Comparison of ENCODE assay signal across 21 cellular contexts in genomic region chr16:86355538-86355937, GRCh38.
DNase-seq lines count a peak whose midpoint lies in the region; ATAC-seq and TF ChIP-seq lines count a peak whose summit lies in the region.
"Had no signal": no experiment of that assay in that cellular context is flagged by ENCODE, and none has a peak within 500 bp of the region (broad histone marks: within the 10 kb centered on the region; RNA-seq: fewer than 3 reads in every experiment).

No MANE protein-coding gene starts in this region.

- H3K27ac Mint-ChIP-seq in activated T-helper 1 cell treated with anti-CD3 and anti-CD28 coated beads, Interleukin-12 subunit alpha, Interleukin-12 subunit beta, Interleukin-2, Interleukin-4 antibody, amounts not matched to agents 30 ng/mL and 10 ng/mL and 1 ng/mL, durations not matched to agents 14 hours and 24 hours and 36 hours: no peak overlapping the region
- H3K27ac Mint-ChIP-seq: brain; CD4-positive, alpha-beta memory T cell; immature natural killer cell; naive thymus-derived CD8-positive, alpha-beta T cell; T-cell had no signal

- peaks cover 3% of the 10 kb centered on the region for H3K27me3 Mint-ChIP-seq in activated T-helper 1 cell treated with anti-CD3 and anti-CD28 coated beads, Interleukin-12 subunit alpha, Interleukin-12 subunit beta, Interleukin-2, Interleukin-4 antibody, amounts not matched to agents 30 ng/mL and 10 ng/mL and 1 ng/mL, durations not matched to agents 14 hours and 24 hours and 36 hours (ENCODE audit: insufficient read depth)

- H3K36me3 ChIP-seq in brain microvascular endothelial cell (replicated peaks) (no peaks in the 10 kb centered on the region), osteoblast (ENCODE audit: insufficient read depth, low read length) (no peaks in the 10 kb centered on the region)
- H3K36me3 ChIP-seq: gastrocnemius medialis, Peyer's patch had no signal

- peaks cover 10% of the 10 kb centered on the region for H3K9me3 Mint-ChIP-seq in activated T-helper 1 cell treated with anti-CD3 and anti-CD28 coated beads, Interleukin-12 subunit alpha, Interleukin-12 subunit beta, Interleukin-2, Interleukin-4 antibody, amounts not matched to agents 30 ng/mL and 10 ng/mL and 1 ng/mL, durations not matched to agents 14 hours and 24 hours and 36 hours

- no peaks in the 10 kb centered on the region for H3K4me1 ChIP-seq in osteoblast (ENCODE audit: insufficient read depth, low read length)
- H3K4me1 ChIP-seq: gastrocnemius medialis, Peyer's patch had no signal

- H3K36me3 Mint-ChIP-seq in activated T-helper 1 cell treated with anti-CD3 and anti-CD28 coated beads, Interleukin-12 subunit alpha, Interleukin-12 subunit beta, Interleukin-2, Interleukin-4 antibody, amounts not matched to agents 30 ng/mL and 10 ng/mL and 1 ng/mL, durations not matched to agents 14 hours and 24 hours and 36 hours (ENCODE audit: low read depth): no peaks in the 10 kb centered on the region
- H3K36me3 Mint-ChIP-seq: brain; CD4-positive, alpha-beta memory T cell; immature natural killer cell; T-cell had no signal

- H3K4me3 Mint-ChIP-seq in activated T-helper 1 cell treated with anti-CD3 and anti-CD28 coated beads, Interleukin-12 subunit alpha, Interleukin-12 subunit beta, Interleukin-2, Interleukin-4 antibody, amounts not matched to agents 30 ng/mL and 10 ng/mL and 1 ng/mL, durations not matched to agents 14 hours and 24 hours and 36 hours: no peak overlapping the region
- H3K4me3 Mint-ChIP-seq: brain; CD4-positive, alpha-beta memory T cell; immature natural killer cell; naive thymus-derived CD8-positive, alpha-beta T cell; T-cell had no signal

- in situ Hi-C loops in brain microvascular endothelial cell (cut with HindIII; ENCODE audit: low pct_ligation_motif_present, low sequenced_read_pairs): no loop called here

- no peak overlapping the region for H3K4me2 ChIP-seq in osteoblast (ENCODE audit: insufficient read depth, low read length)

- no peaks in the 10 kb centered on the region for H4K20me1 ChIP-seq in osteoblast (ENCODE audit: insufficient read depth, low read length)

- no peaks in the 10 kb centered on the region for H3K4me1 Mint-ChIP-seq in activated T-helper 1 cell treated with anti-CD3 and anti-CD28 coated beads, Interleukin-12 subunit alpha, Interleukin-12 subunit beta, Interleukin-2, Interleukin-4 antibody, amounts not matched to agents 30 ng/mL and 10 ng/mL and 1 ng/mL, durations not matched to agents 14 hours and 24 hours and 36 hours (ENCODE audit: low read depth)
- H3K4me1 Mint-ChIP-seq: brain; CD4-positive, alpha-beta memory T cell; immature natural killer cell; naive thymus-derived CD8-positive, alpha-beta T cell; T-cell had no signal

- H3K27me3 ChIP-seq in brain microvascular endothelial cell (replicated peaks): no peaks in the 10 kb centered on the region
- H3K27me3 ChIP-seq in osteoblast (ENCODE audit: insufficient read depth, low read length): peaks cover 42% of the 10 kb centered on the region
- H3K27me3 ChIP-seq: Peyer's patch had no signal

- DNase-seq in COLO829 (ENCODE audit: low spot score) (peak; percentile 49), LoVo (ENCODE audit: low spot score) (peak; percentile 31), brain microvascular endothelial cell (peak; percentile 54), non-pigmented ciliary epithelial cell (ENCODE audit: low read depth) (peak; percentile 76), osteoblast (ENCODE audit: insufficient read length, low spot score, missing footprints) (no peak)
- DNase-seq in activated T-helper 1 cell treated with anti-CD3 and anti-CD28 coated beads, Interleukin-12 subunit alpha, Interleukin-12 subunit beta, Interleukin-2, Interleukin-4 antibody, amounts not matched to agents 30 ng/mL and 10 ng/mL and 1 ng/mL, durations not matched to agents 14 hours and 24 hours and 36 hours (ENCODE audit: low spot score): no peak
- DNase-seq: activated CD4-positive, CD25-positive, alpha-beta regulatory T cell; CD4-positive, alpha-beta memory T cell; effector CD8-positive, alpha-beta T cell; gastrocnemius medialis; GOT3; immature natural killer cell; MV-4-11; naive thymus-derived CD8-positive, alpha-beta T cell; NCI-H2171; Peyer's patch; stimulated activated CD4-positive, alpha-beta T cell treated with anti-CD3 and anti-CD28 coated beads, Interleukin-15, amount 100 ng/mL, for 24 hours; T-cell had no signal

- no peaks in the 10 kb centered on the region for H3K79me2 ChIP-seq in osteoblast (ENCODE audit: insufficient read depth, low read length)

- H3K4me3 ChIP-seq in brain microvascular endothelial cell (ENCODE audit: low read depth, low read length) (no peak overlapping the region), osteoblast (ENCODE audit: insufficient read depth, low read length) (no peak overlapping the region)
- H3K4me3 ChIP-seq: gastrocnemius medialis, GM12878, Peyer's patch had no signal

- H3K27ac ChIP-seq in brain microvascular endothelial cell: peak overlapping the region; percentile 58
- no peak overlapping the region for H3K27ac ChIP-seq in osteoblast (ENCODE audit: low read depth, low read length)
- H3K27ac ChIP-seq: gastrocnemius medialis had no signal

- H3K9me3 ChIP-seq in osteoblast (ENCODE audit: low read depth, low read length): peaks cover 6% of the 10 kb centered on the region
- H3K9me3 ChIP-seq: gastrocnemius medialis, Peyer's patch had no signal

- ATAC-seq in HG03378 (IDR thresholded peaks at IDR 0.05; ENCODE audit: unreplicated experiment): no peak
- ATAC-seq: gastrocnemius medialis; GM12878; naive thymus-derived CD8-positive, alpha-beta T cell; T-cell had no signal

- intact Hi-C loops in activated T-helper 1 cell treated with anti-CD3 and anti-CD28 coated beads, Interleukin-12 subunit alpha, Interleukin-12 subunit beta, Interleukin-2, Interleukin-4 antibody, amounts not matched to agents 30 ng/mL and 10 ng/mL and 1 ng/mL, durations not matched to agents 14 hours and 24 hours and 36 hours (cut with micrococcal nuclease): no loop called here

- no peak overlapping the region for H2AFZ ChIP-seq in osteoblast (ENCODE audit: low read length)

- TF ChIP-seq CTCF in brain microvascular endothelial cell (IDR thresholded peaks at IDR 0.05; ENCODE audit: low read depth, low read length, missing control alignments) (no peak), osteoblast (IDR thresholded peaks at IDR 0.05; ENCODE audit: extremely low read depth, low read depth, low read length) (no peak)

Comparison
In these comparisons a context has a peak if more than half of its experiments do, and no peak if none do; other contexts are left out.
1. DNase-seq: peak in COLO829 (single experiment), LoVo (single experiment), brain microvascular endothelial cell (single experiment) and non-pigmented ciliary epithelial cell (single experiment); none in activated T-helper 1 cell treated with anti-CD3 and anti-CD28 coated beads, Interleukin-12 subunit alpha, Interleukin-12 subunit beta, Interleukin-2, Interleukin-4 antibody, amounts not matched to agents 30 ng/mL and 10 ng/mL and 1 ng/mL, durations not matched to agents 14 hours and 24 hours and 36 hours (single experiment) and osteoblast (single experiment).